Comparison of ENCODE assay signal across 17 cellular contexts in genomic region chr11:99937330-99937729, GRCh38.
DNase-seq lines count a peak whose midpoint lies in the region; ATAC-seq and TF ChIP-seq lines count a peak whose summit lies in the region.
"Had no signal": no experiment of that assay in that cellular context is flagged by ENCODE, and none has a peak within 500 bp of the region (broad histone marks: within the 10 kb centered on the region; RNA-seq: fewer than 3 reads in every experiment).

No MANE protein-coding gene starts in this region.

- no peak for TF ChIP-seq CTCF in right atrium auricular region (IDR thresholded peaks at IDR 0.05)

- H3K27ac ChIP-seq in right atrium auricular region = no peak overlapping the region
- H3K27ac ChIP-seq: 22Rv1, BLaER1 had no signal

- H3K4me1 ChIP-seq in right atrium auricular region = no peaks in the 10 kb centered on the region
- H3K4me1 ChIP-seq: BLaER1, HAP-1 had no signal

- DNase-seq in NCI-H1105 treated with DMSO at 0.1 percent for 48 hours (lab: John Stamatoyannopoulos, UW) (peak; percentile 34), NCI-H1105 (lab: John Stamatoyannopoulos, UW) (no peak), RPMI7951 (ENCODE audit: low read depth) (peak; percentile 3), myocyte (ENCODE audit: low read depth) (peak; percentile 25), right atrium auricular region (ENCODE audit: low spot score) (no peak), HPDE6-E6E7 (ENCODE audit: extremely low spot score) (no peak)
- DNase-seq in effector CD8-positive, alpha-beta T cell (lab: John Stamatoyannopoulos, UW) = no peak
- DNase-seq: CD8-positive, alpha-beta memory T cell; NCI-H1694 treated with DMSO at 0.1 percent for 48 hours; NCI-H446; NCI-H82; SHP77 had no signal

- no peaks in the 10 kb centered on the region for H3K36me3 ChIP-seq in right atrium auricular region
- H3K36me3 ChIP-seq: BLaER1, HAP-1 had no signal

- H3K27me3 ChIP-seq in right atrium auricular region = no peaks in the 10 kb centered on the region
- H3K27me3 ChIP-seq: BLaER1 had no signal

- ATAC-seq in HG02759 (IDR thresholded peaks at IDR 0.05; ENCODE audit: unreplicated experiment) = no peak
- ATAC-seq: Panc1 had no signal

- no peaks in the 10 kb centered on the region for H3K9me3 ChIP-seq in right atrium auricular region
- H3K9me3 ChIP-seq: BLaER1, HAP-1 had no signal

- no peak overlapping the region for H3K4me3 ChIP-seq in right atrium auricular region
- H3K4me3 ChIP-seq: BLaER1, HAP-1 had no signal

Comparison
In these comparisons a context has a peak if more than half of its experiments do, and no peak if none do; other contexts are left out.
1. DNase-seq: peak in NCI-H1105 treated with DMSO at 0.1 percent for 48 hours (single experiment), RPMI7951 (single experiment) and myocyte (single experiment); none in NCI-H1105 (single experiment), effector CD8-positive, alpha-beta T cell (single experiment), right atrium auricular region (single experiment) and HPDE6-E6E7 (single experiment).